ENCODE assay signal across 1 cellular context in the genomic region with DNA sequence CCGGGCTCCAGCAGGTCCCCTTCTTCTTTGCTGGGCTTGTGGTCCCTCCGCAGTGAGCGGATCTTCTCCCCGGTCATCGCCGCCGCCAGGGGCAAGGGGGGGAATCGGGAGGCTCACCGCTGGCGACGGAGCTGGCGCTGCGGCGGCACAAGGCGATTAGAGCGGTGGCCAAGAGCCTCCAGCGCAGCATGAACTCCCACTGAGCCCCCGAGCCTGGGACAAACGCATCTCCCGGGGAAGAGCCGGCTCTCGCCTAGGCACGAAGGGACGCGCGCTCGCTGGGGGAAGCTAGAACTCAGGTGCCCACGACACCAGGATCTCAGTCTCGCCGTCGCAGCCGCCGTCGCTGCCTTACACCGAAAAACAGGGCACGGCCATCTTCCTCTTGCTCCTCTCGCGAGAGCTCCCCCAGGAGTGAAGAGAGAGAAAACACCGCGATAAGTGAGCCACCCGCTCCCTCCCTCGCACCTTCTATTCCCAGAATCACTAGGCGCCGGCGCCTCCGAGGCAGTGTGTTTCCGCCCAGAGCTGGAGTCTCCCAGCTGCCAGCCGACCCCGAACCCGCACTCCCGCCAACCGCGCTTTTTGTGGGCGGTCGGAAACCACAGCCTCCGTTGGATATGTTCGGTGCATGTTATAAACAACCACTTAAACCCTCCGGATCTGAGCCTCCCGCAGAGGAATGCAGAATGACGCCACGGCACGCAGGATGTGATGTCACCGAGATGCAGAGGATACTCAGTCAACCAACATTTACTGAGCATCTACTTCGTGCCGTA.
TF ChIP-seq lines count a peak whose summit lies in the region.

A gene with protein sequence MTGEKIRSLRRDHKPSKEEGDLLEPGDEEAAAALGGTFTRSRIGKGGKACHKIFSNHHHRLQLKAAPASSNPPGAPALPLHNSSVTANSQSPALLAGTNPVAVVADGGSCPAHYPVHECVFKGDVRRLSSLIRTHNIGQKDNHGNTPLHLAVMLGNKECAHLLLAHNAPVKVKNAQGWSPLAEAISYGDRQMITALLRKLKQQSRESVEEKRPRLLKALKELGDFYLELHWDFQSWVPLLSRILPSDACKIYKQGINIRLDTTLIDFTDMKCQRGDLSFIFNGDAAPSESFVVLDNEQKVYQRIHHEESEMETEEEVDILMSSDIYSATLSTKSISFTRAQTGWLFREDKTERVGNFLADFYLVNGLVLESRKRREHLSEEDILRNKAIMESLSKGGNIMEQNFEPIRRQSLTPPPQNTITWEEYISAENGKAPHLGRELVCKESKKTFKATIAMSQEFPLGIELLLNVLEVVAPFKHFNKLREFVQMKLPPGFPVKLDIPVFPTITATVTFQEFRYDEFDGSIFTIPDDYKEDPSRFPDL (minus strand): TSS at position 391 of the 779 bp plus-strand sequence. CDS start 314 bp downstream, at position 77.

TF ChIP-seq in WTC11, 78 proteins besides CTCF, POLR2A, EP300 and RAD21 (continued from another document and continues in another):
- TF ChIP-seq OVOL2 (CRISPR knock-in tag; IDR thresholded peaks at IDR 0.05; ENCODE audit: borderline replicate concordance) (no peak; the same call in 1 of the 2 replicates), ATF1 (CRISPR knock-in tag; IDR thresholded peaks at IDR 0.05) (no peak), ZNF138 (CRISPR knock-in tag; conservative IDR thresholded peaks at IDR 0.05) (no peak), IRF2 (CRISPR knock-in tag; IDR thresholded peaks at IDR 0.05; ENCODE audit: borderline replicate concordance, low read depth) (no peak), MYBL2 (CRISPR knock-in tag; IDR thresholded peaks at IDR 0.05) (no peak; the same call in 1 of the 2 replicates), SP1 (CRISPR knock-in tag; conservative IDR thresholded peaks at IDR 0.05) (peak; percentile 22; the same call in 1 of the 2 replicates), ZNF396 (CRISPR knock-in tag; IDR thresholded peaks at IDR 0.05; ENCODE audit: borderline replicate concordance) (no peak), TCF7 (CRISPR knock-in tag; IDR thresholded peaks at IDR 0.05; ENCODE audit: low read depth) (0 out of 2 replicates have a peak, but pooled peaks have one; percentile 63), HMGA2 (CRISPR knock-in tag; IDR thresholded peaks at IDR 0.05) (no peak), FOXP1 (CRISPR knock-in tag; IDR thresholded peaks at IDR 0.05; ENCODE audit: borderline replicate concordance) (peak; percentile 72; the same call in 1 of the 2 replicates), ZNF317 (CRISPR knock-in tag; IDR thresholded peaks at IDR 0.05; ENCODE audit: borderline replicate concordance, low read depth) (no peak), GTF2I (CRISPR knock-in tag; conservative IDR thresholded peaks at IDR 0.05) (no peak), TEAD4 (CRISPR knock-in tag; IDR thresholded peaks at IDR 0.05) (no peak), ELF4 (CRISPR knock-in tag; IDR thresholded peaks at IDR 0.05; ENCODE audit: low read depth) (no peak), CBFB (CRISPR knock-in tag; IDR thresholded peaks at IDR 0.05; ENCODE audit: low read depth) (0 out of 2 replicates have a peak, but pooled peaks have one; percentile 70), ZBTB21 (CRISPR knock-in tag; IDR thresholded peaks at IDR 0.05; ENCODE audit: borderline replicate concordance) (peak; percentile 99), SOX15 (CRISPR knock-in tag; IDR thresholded peaks at IDR 0.05) (no peak), NR1H2 (CRISPR knock-in tag; IDR thresholded peaks at IDR 0.05) (no peak), ZNF416 (CRISPR knock-in tag; IDR thresholded peaks at IDR 0.05) (0 out of 2 replicates have a peak, but pooled peaks have one; percentile 22), ZNF423 (CRISPR knock-in tag; IDR thresholded peaks at IDR 0.05) (no peak), GABPB1 (CRISPR knock-in tag; IDR thresholded peaks at IDR 0.05) (peak; percentile 63), NFYB (CRISPR knock-in tag; conservative IDR thresholded peaks at IDR 0.05; ENCODE audit: low read depth) (0 out of 2 replicates have a peak, but pooled peaks have one; percentile 23), NFATC4 (CRISPR knock-in tag; IDR thresholded peaks at IDR 0.05) (no peak), MXD4 (CRISPR knock-in tag; IDR thresholded peaks at IDR 0.05; ENCODE audit: borderline replicate concordance) (no peak)
- TF ChIP-seq, protein P1, sequence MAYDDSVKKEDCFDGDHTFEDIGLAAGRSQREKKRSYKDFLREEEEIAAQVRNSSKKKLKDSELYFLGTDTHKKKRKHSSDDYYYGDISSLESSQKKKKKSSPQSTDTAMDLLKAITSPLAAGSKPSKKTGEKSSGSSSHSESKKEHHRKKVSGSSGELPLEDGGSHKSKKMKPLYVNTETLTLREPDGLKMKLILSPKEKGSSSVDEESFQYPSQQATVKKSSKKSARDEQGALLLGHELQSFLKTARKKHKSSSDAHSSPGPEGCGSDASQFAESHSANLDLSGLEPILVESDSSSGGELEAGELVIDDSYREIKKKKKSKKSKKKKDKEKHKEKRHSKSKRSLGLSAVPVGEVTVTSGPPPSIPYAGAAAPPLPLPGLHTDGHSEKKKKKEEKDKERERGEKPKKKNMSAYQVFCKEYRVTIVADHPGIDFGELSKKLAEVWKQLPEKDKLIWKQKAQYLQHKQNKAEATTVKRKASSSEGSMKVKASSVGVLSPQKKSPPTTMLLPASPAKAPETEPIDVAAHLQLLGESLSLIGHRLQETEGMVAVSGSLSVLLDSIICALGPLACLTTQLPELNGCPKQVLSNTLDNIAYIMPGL (CRISPR knock-in tag; IDR thresholded peaks at IDR 0.05), result peak; percentile 90; the same call in 1 of the 2 replicates
- TF ChIP-seq, protein P2, sequence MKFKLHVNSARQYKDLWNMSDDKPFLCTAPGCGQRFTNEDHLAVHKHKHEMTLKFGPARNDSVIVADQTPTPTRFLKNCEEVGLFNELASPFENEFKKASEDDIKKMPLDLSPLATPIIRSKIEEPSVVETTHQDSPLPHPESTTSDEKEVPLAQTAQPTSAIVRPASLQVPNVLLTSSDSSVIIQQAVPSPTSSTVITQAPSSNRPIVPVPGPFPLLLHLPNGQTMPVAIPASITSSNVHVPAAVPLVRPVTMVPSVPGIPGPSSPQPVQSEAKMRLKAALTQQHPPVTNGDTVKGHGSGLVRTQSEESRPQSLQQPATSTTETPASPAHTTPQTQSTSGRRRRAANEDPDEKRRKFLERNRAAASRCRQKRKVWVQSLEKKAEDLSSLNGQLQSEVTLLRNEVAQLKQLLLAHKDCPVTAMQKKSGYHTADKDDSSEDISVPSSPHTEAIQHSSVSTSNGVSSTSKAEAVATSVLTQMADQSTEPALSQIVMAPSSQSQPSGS (CRISPR knock-in tag; IDR thresholded peaks at IDR 0.05; ENCODE audit: borderline replicate concordance, low read depth), result no peak
- TF ChIP-seq, protein P3, sequence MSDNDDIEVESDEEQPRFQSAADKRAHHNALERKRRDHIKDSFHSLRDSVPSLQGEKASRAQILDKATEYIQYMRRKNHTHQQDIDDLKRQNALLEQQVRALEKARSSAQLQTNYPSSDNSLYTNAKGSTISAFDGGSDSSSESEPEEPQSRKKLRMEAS (CRISPR knock-in tag; IDR thresholded peaks at IDR 0.05), result peak; percentile 75; the same call in 1 of the 2 replicates
- TF ChIP-seq, protein P4, sequence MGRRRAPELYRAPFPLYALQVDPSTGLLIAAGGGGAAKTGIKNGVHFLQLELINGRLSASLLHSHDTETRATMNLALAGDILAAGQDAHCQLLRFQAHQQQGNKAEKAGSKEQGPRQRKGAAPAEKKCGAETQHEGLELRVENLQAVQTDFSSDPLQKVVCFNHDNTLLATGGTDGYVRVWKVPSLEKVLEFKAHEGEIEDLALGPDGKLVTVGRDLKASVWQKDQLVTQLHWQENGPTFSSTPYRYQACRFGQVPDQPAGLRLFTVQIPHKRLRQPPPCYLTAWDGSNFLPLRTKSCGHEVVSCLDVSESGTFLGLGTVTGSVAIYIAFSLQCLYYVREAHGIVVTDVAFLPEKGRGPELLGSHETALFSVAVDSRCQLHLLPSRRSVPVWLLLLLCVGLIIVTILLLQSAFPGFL (CRISPR knock-in tag; IDR thresholded peaks at IDR 0.05; ENCODE audit: borderline replicate concordance), result no peak
- TF ChIP-seq, protein P5, sequence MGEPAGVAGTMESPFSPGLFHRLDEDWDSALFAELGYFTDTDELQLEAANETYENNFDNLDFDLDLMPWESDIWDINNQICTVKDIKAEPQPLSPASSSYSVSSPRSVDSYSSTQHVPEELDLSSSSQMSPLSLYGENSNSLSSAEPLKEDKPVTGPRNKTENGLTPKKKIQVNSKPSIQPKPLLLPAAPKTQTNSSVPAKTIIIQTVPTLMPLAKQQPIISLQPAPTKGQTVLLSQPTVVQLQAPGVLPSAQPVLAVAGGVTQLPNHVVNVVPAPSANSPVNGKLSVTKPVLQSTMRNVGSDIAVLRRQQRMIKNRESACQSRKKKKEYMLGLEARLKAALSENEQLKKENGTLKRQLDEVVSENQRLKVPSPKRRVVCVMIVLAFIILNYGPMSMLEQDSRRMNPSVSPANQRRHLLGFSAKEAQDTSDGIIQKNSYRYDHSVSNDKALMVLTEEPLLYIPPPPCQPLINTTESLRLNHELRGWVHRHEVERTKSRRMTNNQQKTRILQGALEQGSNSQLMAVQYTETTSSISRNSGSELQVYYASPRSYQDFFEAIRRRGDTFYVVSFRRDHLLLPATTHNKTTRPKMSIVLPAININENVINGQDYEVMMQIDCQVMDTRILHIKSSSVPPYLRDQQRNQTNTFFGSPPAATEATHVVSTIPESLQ (CRISPR knock-in tag; IDR thresholded peaks at IDR 0.05), result no peak
- TF ChIP-seq, protein P6, sequence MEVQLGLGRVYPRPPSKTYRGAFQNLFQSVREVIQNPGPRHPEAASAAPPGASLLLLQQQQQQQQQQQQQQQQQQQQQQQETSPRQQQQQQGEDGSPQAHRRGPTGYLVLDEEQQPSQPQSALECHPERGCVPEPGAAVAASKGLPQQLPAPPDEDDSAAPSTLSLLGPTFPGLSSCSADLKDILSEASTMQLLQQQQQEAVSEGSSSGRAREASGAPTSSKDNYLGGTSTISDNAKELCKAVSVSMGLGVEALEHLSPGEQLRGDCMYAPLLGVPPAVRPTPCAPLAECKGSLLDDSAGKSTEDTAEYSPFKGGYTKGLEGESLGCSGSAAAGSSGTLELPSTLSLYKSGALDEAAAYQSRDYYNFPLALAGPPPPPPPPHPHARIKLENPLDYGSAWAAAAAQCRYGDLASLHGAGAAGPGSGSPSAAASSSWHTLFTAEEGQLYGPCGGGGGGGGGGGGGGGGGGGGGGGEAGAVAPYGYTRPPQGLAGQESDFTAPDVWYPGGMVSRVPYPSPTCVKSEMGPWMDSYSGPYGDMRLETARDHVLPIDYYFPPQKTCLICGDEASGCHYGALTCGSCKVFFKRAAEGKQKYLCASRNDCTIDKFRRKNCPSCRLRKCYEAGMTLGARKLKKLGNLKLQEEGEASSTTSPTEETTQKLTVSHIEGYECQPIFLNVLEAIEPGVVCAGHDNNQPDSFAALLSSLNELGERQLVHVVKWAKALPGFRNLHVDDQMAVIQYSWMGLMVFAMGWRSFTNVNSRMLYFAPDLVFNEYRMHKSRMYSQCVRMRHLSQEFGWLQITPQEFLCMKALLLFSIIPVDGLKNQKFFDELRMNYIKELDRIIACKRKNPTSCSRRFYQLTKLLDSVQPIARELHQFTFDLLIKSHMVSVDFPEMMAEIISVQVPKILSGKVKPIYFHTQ (CRISPR knock-in tag; IDR thresholded peaks at IDR 0.05), result no peak
- TF ChIP-seq, protein P7, sequence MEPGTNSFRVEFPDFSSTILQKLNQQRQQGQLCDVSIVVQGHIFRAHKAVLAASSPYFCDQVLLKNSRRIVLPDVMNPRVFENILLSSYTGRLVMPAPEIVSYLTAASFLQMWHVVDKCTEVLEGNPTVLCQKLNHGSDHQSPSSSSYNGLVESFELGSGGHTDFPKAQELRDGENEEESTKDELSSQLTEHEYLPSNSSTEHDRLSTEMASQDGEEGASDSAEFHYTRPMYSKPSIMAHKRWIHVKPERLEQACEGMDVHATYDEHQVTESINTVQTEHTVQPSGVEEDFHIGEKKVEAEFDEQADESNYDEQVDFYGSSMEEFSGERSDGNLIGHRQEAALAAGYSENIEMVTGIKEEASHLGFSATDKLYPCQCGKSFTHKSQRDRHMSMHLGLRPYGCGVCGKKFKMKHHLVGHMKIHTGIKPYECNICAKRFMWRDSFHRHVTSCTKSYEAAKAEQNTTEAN (CRISPR knock-in tag; IDR thresholded peaks at IDR 0.05), result peak; percentile 64; the same call in 1 of the 2 replicates
- TF ChIP-seq, protein P8, sequence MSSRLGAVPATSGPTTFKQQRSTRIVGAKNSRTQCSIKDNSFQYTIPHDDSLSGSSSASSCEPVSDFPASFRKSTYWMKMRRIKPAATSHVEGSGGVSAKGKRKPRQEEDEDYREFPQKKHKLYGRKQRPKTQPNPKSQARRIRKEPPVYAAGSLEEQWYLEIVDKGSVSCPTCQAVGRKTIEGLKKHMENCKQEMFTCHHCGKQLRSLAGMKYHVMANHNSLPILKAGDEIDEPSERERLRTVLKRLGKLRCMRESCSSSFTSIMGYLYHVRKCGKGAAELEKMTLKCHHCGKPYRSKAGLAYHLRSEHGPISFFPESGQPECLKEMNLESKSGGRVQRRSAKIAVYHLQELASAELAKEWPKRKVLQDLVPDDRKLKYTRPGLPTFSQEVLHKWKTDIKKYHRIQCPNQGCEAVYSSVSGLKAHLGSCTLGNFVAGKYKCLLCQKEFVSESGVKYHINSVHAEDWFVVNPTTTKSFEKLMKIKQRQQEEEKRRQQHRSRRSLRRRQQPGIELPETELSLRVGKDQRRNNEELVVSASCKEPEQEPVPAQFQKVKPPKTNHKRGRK (CRISPR knock-in tag; IDR thresholded peaks at IDR 0.05; ENCODE audit: borderline replicate concordance), result 0 out of 2 replicates have a peak, but pooled peaks have one; percentile 37
- TF ChIP-seq, protein P9, sequence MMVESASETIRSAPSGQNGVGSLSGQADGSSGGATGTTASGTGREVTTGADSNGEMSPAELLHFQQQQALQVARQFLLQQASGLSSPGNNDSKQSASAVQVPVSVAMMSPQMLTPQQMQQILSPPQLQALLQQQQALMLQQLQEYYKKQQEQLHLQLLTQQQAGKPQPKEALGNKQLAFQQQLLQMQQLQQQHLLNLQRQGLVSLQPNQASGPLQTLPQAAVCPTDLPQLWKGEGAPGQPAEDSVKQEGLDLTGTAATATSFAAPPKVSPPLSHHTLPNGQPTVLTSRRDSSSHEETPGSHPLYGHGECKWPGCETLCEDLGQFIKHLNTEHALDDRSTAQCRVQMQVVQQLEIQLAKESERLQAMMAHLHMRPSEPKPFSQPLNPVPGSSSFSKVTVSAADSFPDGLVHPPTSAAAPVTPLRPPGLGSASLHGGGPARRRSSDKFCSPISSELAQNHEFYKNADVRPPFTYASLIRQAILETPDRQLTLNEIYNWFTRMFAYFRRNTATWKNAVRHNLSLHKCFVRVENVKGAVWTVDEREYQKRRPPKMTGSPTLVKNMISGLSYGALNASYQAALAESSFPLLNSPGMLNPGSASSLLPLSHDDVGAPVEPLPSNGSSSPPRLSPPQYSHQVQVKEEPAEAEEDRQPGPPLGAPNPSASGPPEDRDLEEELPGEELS (CRISPR knock-in tag; IDR thresholded peaks at IDR 0.05), result no peak
